ENCODE assay signal across 8 cellular contexts in the genomic region with DNA sequence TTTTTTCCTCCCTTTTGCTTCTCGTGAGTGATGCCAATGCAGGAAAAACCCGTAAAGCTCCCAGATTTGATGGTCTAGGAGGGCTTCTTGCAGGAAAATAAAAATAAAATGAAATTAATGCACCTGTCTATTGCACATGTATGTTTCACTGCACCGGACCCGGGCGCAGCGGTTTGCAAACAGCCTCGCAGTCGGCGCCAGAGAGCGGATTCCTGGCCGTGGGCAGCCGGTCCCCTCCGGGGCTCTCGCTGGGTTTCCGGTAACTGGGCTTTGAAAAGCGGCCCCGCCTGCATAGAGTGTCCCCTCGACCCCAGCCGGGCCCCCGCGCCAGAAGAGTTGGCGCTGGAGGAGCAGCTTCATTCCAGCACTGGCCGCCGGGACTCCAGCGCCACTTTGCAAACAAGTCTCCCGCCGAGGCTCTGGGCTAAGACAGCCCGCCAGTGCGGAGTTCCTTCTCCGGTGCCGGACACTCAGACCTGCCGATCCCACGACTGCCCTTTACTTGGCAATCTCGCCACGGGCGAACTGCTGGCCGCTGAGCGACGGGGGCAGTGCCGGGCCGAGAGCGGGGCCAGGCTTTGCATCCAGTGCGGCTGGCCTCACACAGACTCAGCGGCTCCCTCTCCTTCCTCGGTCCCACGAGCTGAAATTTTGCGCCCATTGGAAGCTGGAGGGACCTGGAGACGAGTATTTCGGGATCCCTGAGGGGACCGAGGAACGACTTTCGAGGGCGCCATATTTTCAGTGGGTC. TPM values are rescaled to one million over a fixed set of nuclear protein-coding genes. Genes with fewer than 3 reads are reported as not detected.
DNase-seq lines count a peak whose midpoint lies in the region; ATAC-seq and TF ChIP-seq lines count a peak whose summit lies in the region.

No MANE protein-coding gene starts in this region.

- intact Hi-C loops in CD14-positive monocyte (cut with micrococcal nuclease): no loop called here
- intact Hi-C loops in esophagus muscularis mucosa (cut with DNase I): loop anchor here (5.0 kb wide), 1 partner anchor 351 kb away; no protein-coding TSS in a partner anchor

- no peak for TF ChIP-seq CTCF in CD14-positive monocyte (IDR thresholded peaks at IDR 0.05)
- no peak for TF ChIP-seq CTCF in esophagus muscularis mucosa (IDR thresholded peaks at IDR 0.05)
- no peak for TF ChIP-seq CTCF in suprapubic skin (IDR thresholded peaks at IDR 0.05)

- peaks cover 0 to 4% of the 10 kb centered on the region in 2 donors for H3K36me3 Mint-ChIP-seq in CD14-positive monocyte

- peaks cover 8 to 23% (median 20%) of the 10 kb centered on the region in 4 donors for H3K4me1 ChIP-seq in esophagus muscularis mucosa
- peaks cover 28% of the 10 kb centered on the region for H3K4me1 ChIP-seq in suprapubic skin

- 0% methylated on average over 26 of the region's 53 CpGs for WGBS in esophagus muscularis mucosa
- 0% methylated on average over 31 of the region's 53 CpGs for WGBS in suprapubic skin

- peaks cover 25% of the 10 kb centered on the region for H3K4me1 Mint-ChIP-seq in CD14-positive monocyte

- peak overlapping the region in 1 of 7 donors; percentile 25 for H3K27ac Mint-ChIP-seq in CD14-positive monocyte

- peaks cover 37 to 42% (median 38%) of the 10 kb centered on the region in 3 donors for H3K27me3 Mint-ChIP-seq in CD14-positive monocyte (ENCODE audit: low read depth in 3 of 3)

- H3K9me3 ChIP-seq in esophagus muscularis mucosa (no peaks in the 10 kb centered on the region), suprapubic skin (no peaks in the 10 kb centered on the region)

- peak overlapping the region; percentile 84 to 91 (median 88) for H3K27ac ChIP-seq in esophagus muscularis mucosa (replicated peaks in 1 of 4)
- H3K27ac ChIP-seq in suprapubic skin: peak overlapping the region; percentile 85

- peak overlapping the region; percentile 89 to 96 for H3K4me3 Mint-ChIP-seq in CD14-positive monocyte

- ATAC-seq in GM19395 (IDR thresholded peaks at IDR 0.05; ENCODE audit: unreplicated experiment) (peak; percentile 41), GM19463 (IDR thresholded peaks at IDR 0.05; ENCODE audit: unreplicated experiment) (no peak)

- TF ChIP-seq POLR2A in esophagus muscularis mucosa (IDR thresholded peaks at IDR 0.05; ENCODE audit: low read depth): no peak
- TF ChIP-seq POLR2A in suprapubic skin (IDR thresholded peaks at IDR 0.05): no peak

- no peak for DNase-seq in CD14-positive monocyte (ENCODE audit: low spot score)
- DNase-seq in M059J (ENCODE audit: low read depth): peak; percentile 54
- DNase-seq in activated CD8-positive, alpha-beta memory T cell treated with anti-CD3 and anti-CD28 coated beads, Interleukin-2, amount 50 U/mL, for 48 hours: peak; percentile 69
- DNase-seq in esophagus muscularis mucosa (ENCODE audit: extremely low spot score): no peak
- peak; percentile 21 for DNase-seq in mucosa of gallbladder (ENCODE audit: low spot score)
- peak; percentile 71 to 80 for DNase-seq in suprapubic skin (ENCODE audit: low spot score in 2 of 2)

- peak overlapping the region; percentile 85 to 93 (median 92) for H3K4me3 ChIP-seq in esophagus muscularis mucosa
- peak overlapping the region; percentile 78 for H3K4me3 ChIP-seq in suprapubic skin

- H3K9me3 Mint-ChIP-seq in CD14-positive monocyte: peaks cover 0 to 12% (median 3%) of the 10 kb centered on the region in 7 donors

- H3K27me3 ChIP-seq in esophagus muscularis mucosa (no peaks in the 10 kb centered on the region), suprapubic skin (no peaks in the 10 kb centered on the region)

- no peaks in the 10 kb centered on the region for H3K36me3 ChIP-seq in esophagus muscularis mucosa
- no peaks in the 10 kb centered on the region for H3K36me3 ChIP-seq in suprapubic skin

- TF ChIP-seq EP300 in esophagus muscularis mucosa (IDR thresholded peaks at IDR 0.05) (no peak), suprapubic skin (IDR thresholded peaks at IDR 0.05) (no peak)

RNA-seq across cellular contexts. Expression of gene TLN2, which starts 0.6 kb away (rescaled TPM):
- polyA plus RNA-seq in CD14-positive monocyte: under 1 TPM; 0.12 to 0.22 TPM
- 7.3 and 19.2 TPM in 2 replicates for total RNA-seq in M059J (2014; rRNA removed; shearing (Covaris generic))
- total RNA-seq in esophagus muscularis mucosa (10 to 100 TPM; 11.2 to 20.0 (median 15.1) TPM), mucosa of gallbladder (9.5 TPM), suprapubic skin (10 to 100 TPM in 3 of 4 donors, 1 to 10 TPM in 1; 6.0 to 15.8 (median 11.3) TPM)

Comparison
In these comparisons a context has a peak if more than half of its experiments do, and no peak if none do; other contexts are left out.
1. DNase-seq: peak in M059J (single experiment), activated CD8-positive, alpha-beta memory T cell treated with anti-CD3 and anti-CD28 coated beads, Interleukin-2, amount 50 U/mL, for 48 hours (single experiment), mucosa of gallbladder (single experiment) and suprapubic skin (2 of 2); none in CD14-positive monocyte (single experiment) and esophagus muscularis mucosa (single experiment).